In genomic region chr1:229230893-229231753, GRCh38 we compare ENCODE assay signal across 9 cellular contexts. TPM values are rescaled to one million over a fixed set of nuclear protein-coding genes. Genes with fewer than 3 reads are reported as not detected.
DNase-seq lines count a peak whose midpoint lies in the region; ATAC-seq and TF ChIP-seq lines count a peak whose summit lies in the region.
"Had no signal": no experiment of that assay in that cellular context is flagged by ENCODE, and none has a peak within 500 bp of the region (broad histone marks: within the 10 kb centered on the region; RNA-seq: fewer than 3 reads in every experiment).

No MANE protein-coding gene starts in this region.

- H2AFZ ChIP-seq in H9 (ENCODE audit: low read length), result no peak overlapping the region

- no CpG with 5 or more reads among the region's 9 CpGs for WGBS in H9 (ENCODE audit: extremely low coverage, insufficient read length, low lambda C conversion rate)
- 48% methylated on average over 9 of the region's 9 CpGs for WGBS in prostate gland

- H3K27me3 Mint-ChIP-seq in H9 (ENCODE audit: low read depth) (no peaks in the 10 kb centered on the region; the same call in 1 of the 2 replicates), chondrocyte (ENCODE audit: low read depth) (peaks cover 39% of the 10 kb centered on the region), glutamatergic neuron (ENCODE audit: unreplicated experiment) (peaks cover 7% of the 10 kb centered on the region)

- H3K23me2 ChIP-seq in H9 (ENCODE audit: insufficient read length, low read depth, low read length, poor library complexity, severe bottlenecking), result no peaks in the 10 kb centered on the region

- no peaks in the 10 kb centered on the region for H3K36me3 ChIP-seq in prostate gland

- no peak overlapping the region for H3K9ac ChIP-seq in H9 (ENCODE audit: extremely low read depth, insufficient read length, low read length)

- no peak overlapping the region for H3K4me3 ChIP-seq in prostate gland

- H3K4me1 ChIP-seq in H9 (ENCODE audit: insufficient read depth, low read length), result peaks cover 32% of the 10 kb centered on the region
- peaks cover 12% of the 10 kb centered on the region for H3K4me1 ChIP-seq in prostate gland (replicated peaks)

- intact Hi-C loops in prostate gland (cut with DNase I), result no loop called here

- no peak for DNase-seq in H9
- peak; percentile 92 for DNase-seq in NCI-H345 treated with DMSO at 0.1 percent for 48 hours (lab: John Stamatoyannopoulos, UW; ENCODE audit: unreplicated experiment)
- DNase-seq in chondrocyte (ENCODE audit: low spot score), result no peak
- peak; percentile 89 for DNase-seq in prostate gland (ENCODE audit: low spot score)
- no peak for DNase-seq in NK-92 treated with Interleukin-12 subunit alpha and Interleukin-12 subunit beta, amount 100 ng/mL, for 24 hours (lab: John Stamatoyannopoulos, UW)
- DNase-seq in glutamatergic neuron, result no peak

- no peak overlapping the region for H2BK120ac ChIP-seq in H9 (ENCODE audit: low read depth, low read length, poor library complexity, severe bottlenecking)

- H3K79me2 ChIP-seq in H9 (ENCODE audit: insufficient read depth, low read length), result no peaks in the 10 kb centered on the region

- peaks cover 0 to 2% (median 0%) of the 10 kb centered on the region in 3 experiments; a peak in 2 of 7 replicates for H3K36me3 Mint-ChIP-seq in H9 (ENCODE audit: insufficient read depth in 1 of 3, low read depth in 3 of 3)
- no peaks in the 10 kb centered on the region for H3K36me3 Mint-ChIP-seq in chondrocyte (ENCODE audit: low read depth)
- no peaks in the 10 kb centered on the region for H3K36me3 Mint-ChIP-seq in glutamatergic neuron (ENCODE audit: unreplicated experiment)

- no peaks in the 10 kb centered on the region for H3K79me1 ChIP-seq in H9 (ENCODE audit: insufficient read depth, low read depth, low read length, poor library complexity, severe bottlenecking)

- TF ChIP-seq CTCF in H9 (conservative IDR thresholded peaks at IDR 0.05) (no peak), chondrocyte (IDR thresholded peaks at IDR 0.05) (no peak), prostate gland (IDR thresholded peaks at IDR 0.05) (no peak), glutamatergic neuron (IDR thresholded peaks at IDR 0.05; ENCODE audit: partially characterized antibody, unreplicated experiment) (no peak)

- H3K27ac Mint-ChIP-seq in H9 (peak overlapping the region; percentile 88 to 98 (median 91)), chondrocyte (ENCODE audit: unreplicated experiment) (peak overlapping the region; percentile 24), glutamatergic neuron (ENCODE audit: unreplicated experiment) (no peak overlapping the region)
- H3K27ac Mint-ChIP-seq: T-helper 1 cell treated with Interleukin-12 subunit alpha and Interleukin-12 subunit beta and Interleukin-4 antibody, amounts not matched to agents 30 μg/mL and 1 μg/mL, for 36 hours had no signal

- H4K8ac ChIP-seq in H9 (replicated peaks; ENCODE audit: insufficient read length, low read depth, low read length), result no peak overlapping the region

- no peak overlapping the region for H3K23ac ChIP-seq in H9 (ENCODE audit: insufficient read length, low read depth, low read length)

- peak overlapping the region; percentile 37 for H3K4me2 ChIP-seq in H9 (ENCODE audit: insufficient read depth, insufficient read length, low read length)

- peak overlapping the region; percentile 69 for H3K27ac ChIP-seq in H9 (ENCODE audit: insufficient read length, low read depth, low read length)
- H3K27ac ChIP-seq in prostate gland, result peak overlapping the region; percentile 88 to 89

- H3K27me3 ChIP-seq in H9 (ENCODE audit: insufficient read depth, low read length) (no peaks in the 10 kb centered on the region), prostate gland (replicated peaks; ENCODE audit: insufficient read depth) (no peaks in the 10 kb centered on the region)

- H2BK15ac ChIP-seq in H9 (ENCODE audit: low read depth, low read length), result no peak overlapping the region

- no peak overlapping the region for H3K18ac ChIP-seq in H9 (ENCODE audit: insufficient read length, low read depth, low read length)

- peak overlapping the region; percentile 23 for H3T11ph ChIP-seq in H9 (ENCODE audit: low read length)

- no peak overlapping the region for H2AK5ac ChIP-seq in H9 (ENCODE audit: insufficient read length, low read length)

- H4K91ac ChIP-seq in H9 (ENCODE audit: insufficient read length, low read depth, low read length), result no peak overlapping the region

- H2BK5ac ChIP-seq in H9 (ENCODE audit: insufficient read length, low read length), result no peak overlapping the region

- H4K5ac ChIP-seq in H9 (ENCODE audit: insufficient read length, low read depth, low read length), result no peak overlapping the region

- H3K4me1 Mint-ChIP-seq in H9 (peaks cover 65 to 70% of the 10 kb centered on the region in 2 experiments), chondrocyte (ENCODE audit: low read depth) (peaks cover 33% of the 10 kb centered on the region), glutamatergic neuron (ENCODE audit: low read depth, unreplicated experiment) (peaks cover 16% of the 10 kb centered on the region)

- H3K9me3 ChIP-seq in H9 (ENCODE audit: control insufficient read depth, low read depth, low read length), result no peaks in the 10 kb centered on the region
- no peaks in the 10 kb centered on the region for H3K9me3 ChIP-seq in prostate gland

- no peak for TF ChIP-seq POLR2A in prostate gland (IDR thresholded peaks at IDR 0.05)

- ATAC-seq in GM18861 (IDR thresholded peaks at IDR 0.05; ENCODE audit: unreplicated experiment) (no peak), GM21619 (IDR thresholded peaks at IDR 0.05; ENCODE audit: unreplicated experiment) (no peak)

- H3K4ac ChIP-seq in H9 (ENCODE audit: low read depth, low read length), result no peak overlapping the region

- H3K4me3 Mint-ChIP-seq in H9, result peak overlapping the region; percentile 11 to 57; a peak in 4 of 5 replicates
- no peak overlapping the region for H3K4me3 Mint-ChIP-seq in chondrocyte (ENCODE audit: unreplicated experiment)
- H3K4me3 Mint-ChIP-seq in glutamatergic neuron (ENCODE audit: unreplicated experiment), result no peak overlapping the region
- H3K4me3 Mint-ChIP-seq: T-helper 1 cell treated with Interleukin-12 subunit alpha and Interleukin-12 subunit beta and Interleukin-4 antibody, amounts not matched to agents 30 μg/mL and 1 μg/mL, for 36 hours had no signal

- H2BK20ac ChIP-seq in H9 (ENCODE audit: low read depth, low read length, poor library complexity, severe bottlenecking), result peak overlapping the region; percentile 83

- no peak overlapping the region for H3K14ac ChIP-seq in H9 (ENCODE audit: insufficient read depth, low read length)

- H4K20me1 ChIP-seq in H9 (ENCODE audit: control insufficient read depth, insufficient read depth, insufficient read length), result no peaks in the 10 kb centered on the region

- H3K9me3 Mint-ChIP-seq in H9, result no peaks in the 10 kb centered on the region; a peak in 2 of 5 replicates
- no peaks in the 10 kb centered on the region for H3K9me3 Mint-ChIP-seq in chondrocyte (ENCODE audit: low read depth)
- no peaks in the 10 kb centered on the region for H3K9me3 Mint-ChIP-seq in glutamatergic neuron (ENCODE audit: unreplicated experiment)
- H3K9me3 Mint-ChIP-seq: T-helper 1 cell treated with Interleukin-12 subunit alpha and Interleukin-12 subunit beta and Interleukin-4 antibody, amounts not matched to agents 30 μg/mL and 1 μg/mL, for 36 hours had no signal

- no peak overlapping the region for H2BK12ac ChIP-seq in H9 (ENCODE audit: insufficient read length, low read depth, low read length)

- H3K56ac ChIP-seq in H9 (ENCODE audit: insufficient read length, low read depth, low read length), result no peak overlapping the region

RNA-seq across cellular contexts. Expression of gene RAB4A, which starts 39.8 kb away (rescaled TPM):
- total RNA-seq in H9 (2021) (64.2 and 66.7 TPM in 2 replicates), chondrocyte (43.4 to 62.4 TPM (median 58.6 TPM) in 3 replicates), prostate gland (100 to 1,000 TPM in 1 of 2 donors, 10 to 100 TPM in 1; 53.6 to 106 TPM), glutamatergic neuron (ENCODE audit: unreplicated experiment) (63.0 TPM)

Comparison
In these comparisons a context has a peak if more than half of its experiments do, and no peak if none do; other contexts are left out.
1. DNase-seq: peak in NCI-H345 treated with DMSO at 0.1 percent for 48 hours (single experiment) and prostate gland (single experiment); none in H9 (single experiment), chondrocyte (single experiment), NK-92 treated with Interleukin-12 subunit alpha and Interleukin-12 subunit beta, amount 100 ng/mL, for 24 hours (single experiment) and glutamatergic neuron (single experiment).
2. H3K4me3 Mint-ChIP-seq: peak in H9 (2 of 2); none in chondrocyte (single experiment) and glutamatergic neuron (single experiment).